1 cellular context compared by ENCODE assay signal in genomic region chr10:91043173-91043910, GRCh38.
TF ChIP-seq lines count a peak whose summit lies in the region.

No MANE protein-coding gene starts in this region.

TF ChIP-seq in Ishikawa, 13 proteins besides CTCF, POLR2A, EP300 and RAD21 (continued from another document):
- TF ChIP-seq, protein P1, sequence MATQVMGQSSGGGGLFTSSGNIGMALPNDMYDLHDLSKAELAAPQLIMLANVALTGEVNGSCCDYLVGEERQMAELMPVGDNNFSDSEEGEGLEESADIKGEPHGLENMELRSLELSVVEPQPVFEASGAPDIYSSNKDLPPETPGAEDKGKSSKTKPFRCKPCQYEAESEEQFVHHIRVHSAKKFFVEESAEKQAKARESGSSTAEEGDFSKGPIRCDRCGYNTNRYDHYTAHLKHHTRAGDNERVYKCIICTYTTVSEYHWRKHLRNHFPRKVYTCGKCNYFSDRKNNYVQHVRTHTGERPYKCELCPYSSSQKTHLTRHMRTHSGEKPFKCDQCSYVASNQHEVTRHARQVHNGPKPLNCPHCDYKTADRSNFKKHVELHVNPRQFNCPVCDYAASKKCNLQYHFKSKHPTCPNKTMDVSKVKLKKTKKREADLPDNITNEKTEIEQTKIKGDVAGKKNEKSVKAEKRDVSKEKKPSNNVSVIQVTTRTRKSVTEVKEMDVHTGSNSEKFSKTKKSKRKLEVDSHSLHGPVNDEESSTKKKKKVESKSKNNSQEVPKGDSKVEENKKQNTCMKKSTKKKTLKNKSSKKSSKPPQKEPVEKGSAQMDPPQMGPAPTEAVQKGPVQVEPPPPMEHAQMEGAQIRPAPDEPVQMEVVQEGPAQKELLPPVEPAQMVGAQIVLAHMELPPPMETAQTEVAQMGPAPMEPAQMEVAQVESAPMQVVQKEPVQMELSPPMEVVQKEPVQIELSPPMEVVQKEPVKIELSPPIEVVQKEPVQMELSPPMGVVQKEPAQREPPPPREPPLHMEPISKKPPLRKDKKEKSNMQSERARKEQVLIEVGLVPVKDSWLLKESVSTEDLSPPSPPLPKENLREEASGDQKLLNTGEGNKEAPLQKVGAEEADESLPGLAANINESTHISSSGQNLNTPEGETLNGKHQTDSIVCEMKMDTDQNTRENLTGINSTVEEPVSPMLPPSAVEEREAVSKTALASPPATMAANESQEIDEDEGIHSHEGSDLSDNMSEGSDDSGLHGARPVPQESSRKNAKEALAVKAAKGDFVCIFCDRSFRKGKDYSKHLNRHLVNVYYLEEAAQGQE (IDR thresholded peaks at IDR 0.05; ENCODE audit: low read depth) = no peak
